Comparison of ENCODE assay signal across 13 cellular contexts in the genomic region with DNA sequence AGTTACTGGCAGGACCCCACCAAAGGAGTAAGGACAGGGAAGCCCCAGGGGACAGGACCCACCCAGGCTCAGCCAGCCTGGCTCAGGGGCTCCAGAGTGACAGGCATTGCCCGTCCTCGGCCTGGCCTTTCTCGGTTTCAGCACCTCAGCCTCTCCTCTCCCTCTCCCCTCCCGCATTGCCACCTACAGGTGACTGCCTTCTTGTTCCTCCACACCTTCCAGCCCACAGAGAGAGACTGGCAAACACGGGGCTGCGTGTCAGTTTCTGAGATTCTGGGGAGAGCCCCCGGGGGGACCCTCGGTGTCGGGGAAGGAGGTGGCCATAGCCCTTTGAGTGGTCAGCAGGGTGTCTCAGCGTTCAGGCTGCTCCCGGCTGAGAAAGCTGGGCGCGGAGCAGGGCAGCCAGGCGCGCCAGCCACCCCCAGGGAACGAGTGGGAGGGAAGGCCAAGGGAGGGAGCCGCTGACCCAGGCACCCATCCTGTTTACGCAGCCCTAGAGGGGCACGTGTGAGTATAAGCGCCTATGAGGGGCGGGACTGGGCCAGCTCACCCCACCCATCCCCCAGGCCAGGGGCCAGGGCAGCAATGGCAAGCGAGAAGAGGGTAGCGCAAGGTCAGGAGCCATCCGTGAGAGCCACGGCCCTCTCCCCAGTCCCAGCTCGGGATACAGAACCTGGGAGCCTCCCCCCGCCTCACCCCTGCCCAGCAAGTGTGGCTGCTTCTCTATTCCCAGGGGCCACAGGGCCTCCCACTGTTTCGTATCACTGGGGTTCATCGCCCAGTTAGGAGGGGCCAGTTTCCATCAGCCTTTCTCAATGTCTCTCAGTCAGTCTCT. TPM values are rescaled to one million over a fixed set of nuclear protein-coding genes. Genes with fewer than 3 reads are reported as not detected.
A peak's percentile ranks its signal among the peaks of the same experiment; 100 is the strongest.
DNase-seq lines count a peak whose midpoint lies in the region; ATAC-seq and TF ChIP-seq lines count a peak whose summit lies in the region.
"Had no signal": no experiment of that assay in that cellular context is flagged by ENCODE, and none has a peak within 500 bp of the region (broad histone marks: within the 10 kb centered on the region; RNA-seq: fewer than 3 reads in every experiment).

No MANE protein-coding gene starts in this region.

- H3K4me3 ChIP-seq in BE2C (ENCODE audit: low read depth, low read length), result no peak overlapping the region
- peak overlapping the region; percentile 42 for H3K4me3 ChIP-seq in HUES48 (ENCODE audit: low read depth, low read length)
- peak overlapping the region; percentile 13 for H3K4me3 ChIP-seq in choroid plexus epithelial cell (ENCODE audit: low read depth, low read length)
- H3K4me3 ChIP-seq: stomach had no signal

- no peak for ATAC-seq in HG02763 (IDR thresholded peaks at IDR 0.05; ENCODE audit: unreplicated experiment)
- ATAC-seq in HG03095 (IDR thresholded peaks at IDR 0.05; ENCODE audit: unreplicated experiment), result no peak
- ATAC-seq in HG03571 (IDR thresholded peaks at IDR 0.05; ENCODE audit: unreplicated experiment), result no peak

- H3K9ac ChIP-seq in HUES48 (ENCODE audit: low read depth, low read length), result no peak overlapping the region

- DNase-seq in BE2C (peak; percentile 24), choroid plexus epithelial cell (ENCODE audit: low read depth) (peak; percentile 34), kidney tubule cell (ENCODE audit: low spot score) (peak; percentile 29), GF-D8 (lab: John Stamatoyannopoulos, UW) (no peak)
- DNase-seq: activated T-cell treated with anti-CD3 and anti-CD28 coated beads for 4 hours, naive B cell, NCI-H1092, stomach had no signal

- H3K27ac ChIP-seq in HUES48 (ENCODE audit: low read depth, low read length), result no peak overlapping the region
- H3K27ac ChIP-seq: C4-2B, stomach had no signal

- H3K4me1 ChIP-seq in BE2C (no peaks in the 10 kb centered on the region), HUES48 (ENCODE audit: control insufficient read depth, insufficient read depth, low read length) (peaks cover 19% of the 10 kb centered on the region)

- TF ChIP-seq CTCF in BE2C (IDR thresholded peaks at IDR 0.05; ENCODE audit: low read depth, low read length) (no peak), choroid plexus epithelial cell (conservative IDR thresholded peaks at IDR 0.05; ENCODE audit: low read depth, low read length) (peak; percentile 10)

- H3K9me3 ChIP-seq in BE2C (no peaks in the 10 kb centered on the region), HUES48 (ENCODE audit: control insufficient read depth, insufficient read depth, low read length) (no peaks in the 10 kb centered on the region)
- H3K9me3 ChIP-seq: stomach had no signal

- H3K27me3 ChIP-seq in BE2C, result peaks cover 33% of the 10 kb centered on the region
- H3K27me3 ChIP-seq in HUES48 (ENCODE audit: control insufficient read depth, insufficient read depth, low read length), result peaks cover 6% of the 10 kb centered on the region; the same call in 1 of the 2 replicates

- H3K36me3 ChIP-seq in BE2C, result no peaks in the 10 kb centered on the region
- no peaks in the 10 kb centered on the region for H3K36me3 ChIP-seq in HUES48 (ENCODE audit: control insufficient read depth, insufficient read depth, low read length)
- H3K36me3 ChIP-seq: stomach had no signal

RNA-seq across cellular contexts. Expression of a gene that starts 0.7 kb away (rescaled TPM):
- not detected for polyA plus RNA-seq in BE2C (2012; ENCODE audit: insufficient read depth, insufficient read length, low read depth)

RNA-seq across cellular contexts. Expression of a gene that starts 13.9 kb away (rescaled TPM):
- polyA plus RNA-seq in BE2C (2012; ENCODE audit: insufficient read depth, insufficient read length, low read depth), result not detected

RNA-seq across cellular contexts. Expression of a gene that starts 19.1 kb away (rescaled TPM):
- not detected for polyA plus RNA-seq in BE2C (2012; ENCODE audit: insufficient read depth, insufficient read length, low read depth)
- polyA plus RNA-seq: stomach had no signal

RNA-seq across cellular contexts. Expression of a gene that starts 23.9 kb away (rescaled TPM):
- not detected for polyA plus RNA-seq in BE2C (2012; ENCODE audit: insufficient read depth, insufficient read length, low read depth)

RNA-seq across cellular contexts. Expression of a gene that starts 31.2 kb away (rescaled TPM):
- polyA plus RNA-seq in BE2C (2012; ENCODE audit: insufficient read depth, insufficient read length, low read depth), result 245 TPM
